ENCODE assay signal across 29 cellular contexts in genomic region chr5:167029488-167029887, GRCh38. TPM values are rescaled to one million over a fixed set of nuclear protein-coding genes. Genes with fewer than 3 reads are reported as not detected.
"Had no signal": no experiment of that assay in that cellular context is flagged by ENCODE, and none has a peak within 500 bp of the region (broad histone marks: within the 10 kb centered on the region; RNA-seq: fewer than 3 reads in every experiment).

No MANE protein-coding gene starts in this region.

- H3K9me3 ChIP-seq: adrenal gland, Peyer's patch had no signal

- ATAC-seq: activated CD4-positive, alpha-beta T cell treated with anti-CD3 and anti-CD28 coated beads for 36 hours; activated CD4-positive, CD25-positive, alpha-beta regulatory T cell treated with anti-CD3 and anti-CD28 coated beads, Interleukin-2, amount 50 U/mL, for 24 hours; activated naive CD4-positive, alpha-beta T cell treated with anti-CD3 and anti-CD28 coated beads, Interleukin-2, amount 50 U/mL, for 72 hours; activated T-cell treated with anti-CD3 and anti-CD28 coated beads, Interleukin-2, amount 50 U/mL, for 4 hours; PC-3 had no signal

- H3K4me2 ChIP-seq: KMS-11 had no signal

- H3K4me1 ChIP-seq: adrenal gland, Peyer's patch had no signal

- H3K36me3 ChIP-seq: adrenal gland, Peyer's patch had no signal

- H3K27me3 ChIP-seq: adrenal gland, Peyer's patch had no signal

- H3K4me3 ChIP-seq: adrenal gland, Peyer's patch had no signal

- H3K9ac ChIP-seq: KMS-11 had no signal

- H3K27ac ChIP-seq: adrenal gland, KMS-11, Peyer's patch had no signal

- DNase-seq: activated CD4-positive, alpha-beta memory T cell treated with anti-CD3 and anti-CD28 coated beads for 36 hours; activated CD4-positive, alpha-beta T cell treated with anti-CD3 and anti-CD28 coated beads for 36 hours; activated CD4-positive, alpha-beta T cell treated with anti-CD3 and anti-CD28 coated beads, Interleukin-2, amount 50 U/mL, for 1 hour; activated CD8-positive, alpha-beta memory T cell treated with anti-CD3 and anti-CD28 coated beads, Interleukin-2, amount 50 U/mL, for 4 hours; activated gamma-delta T cell treated with Interleukin-2 at 50 U/mL for 16 hours; activated naive CD4-positive, alpha-beta T cell treated with anti-CD3 and anti-CD28 coated beads for 36 hours; activated T-cell treated with anti-CD3 and anti-CD28 coated beads for 4 hours; activated T-cell treated with anti-CD3 and anti-CD28 coated beads, Interleukin-2, amount 50 U/mL, for 4 hours; adrenal gland; caudate nucleus; cerebellar nuclear complex; NCI-H1092 treated with DMSO at 0.1 percent for 48 hours; NCI-H1417; NCI-H146; NCI-H187; NCI-H2029 treated with DMSO at 0.1 percent for 48 hours; NCI-H226; NCI-H446 treated with DMSO at 0.1 percent for 48 hours; NCI-H526; NCI-H748 treated with DMSO at 0.1 percent for 48 hours; NK-92 treated with Interleukin-12 subunit alpha and Interleukin-12 subunit beta, amount 100 ng/mL, for 24 hours; PC-3; Peyer's patch; RPMI8226; SHP77 treated with DMSO at 0.1 percent for 48 hours had no signal

RNA-seq across cellular contexts. Expression of gene TENM2, which starts 50.7 kb away (rescaled TPM):
- total RNA-seq: activated CD4-positive, alpha-beta memory T cell treated with anti-CD3 and anti-CD28 coated beads for 36 hours; activated naive CD4-positive, alpha-beta T cell treated with anti-CD3 and anti-CD28 coated beads for 36 hours; activated T-helper 1 cell treated with anti-CD3 and anti-CD28 coated beads, Interleukin-12 subunit alpha, Interleukin-12 subunit beta, Interleukin-2, Interleukin-4 antibody, amounts not matched to agents 30 ng/mL and 10 ng/mL and 1 ng/mL, durations not matched to agents 14 hours and 24 hours and 36 hours had no signal
